In genomic region chr10:25890995-25891394, GRCh38 we compare ENCODE assay signal across 3 cellular contexts.
"Had no signal": no experiment of that assay in that cellular context is flagged by ENCODE, and none has a peak within 500 bp of the region (broad histone marks: within the 10 kb centered on the region; RNA-seq: fewer than 3 reads in every experiment).

No MANE protein-coding gene starts in this region.

- ATAC-seq: GM12878 had no signal

- DNase-seq: GDM1, GF-D8 had no signal
